Comparison of ENCODE assay signal across 8 cellular contexts in genomic region chr1:28507646-28508434, GRCh38. TPM values are rescaled to one million over a fixed set of nuclear protein-coding genes. Genes with fewer than 3 reads are reported as not detected.
DNase-seq lines count a peak whose midpoint lies in the region; ATAC-seq, FAIRE-seq and TF ChIP-seq lines count a peak whose summit lies in the region.

No MANE protein-coding gene starts in this region.

- intact Hi-C loops in Panc1 (cut with micrococcal nuclease; ENCODE audit: unreplicated experiment) (no loop called here), posterior vena cava (cut with DNase I) (no loop called here)

- peaks cover 36% of the 10 kb centered on the region for H3K36me3 ChIP-seq in Panc1 (ENCODE audit: control insufficient read depth, insufficient read depth, low read length)
- peaks cover 41 to 62% (median 45%) of the 10 kb centered on the region in 4 experiments for H3K36me3 ChIP-seq in H1 (ENCODE audit: control insufficient read depth in 2 of 4, insufficient read depth in 4 of 4, low read length in 3 of 4)

- H2BK20ac ChIP-seq in H1 (ENCODE audit: low read length) = no peak overlapping the region

- H4K8ac ChIP-seq in H1 (ENCODE audit: extremely low read depth, insufficient read depth, low read length) = no peak overlapping the region

- H4K5ac ChIP-seq in H1 (ENCODE audit: insufficient read length, low read depth, low read length) = peak overlapping the region; percentile 77

- peaks cover 0 to 24% of the 10 kb centered on the region in 2 experiments; a peak in 2 of 4 replicates for H3K79me2 ChIP-seq in H1 (ENCODE audit: control insufficient read depth in 1 of 2, insufficient read depth in 2 of 2, low read length in 2 of 2)

- DNase-seq in Panc1 (ENCODE audit: low read depth, low spot score) (no peak), H1 (ENCODE audit: low read depth in 1 of 2, low spot score in 2 of 2) (no peak), posterior vena cava (ENCODE audit: low spot score) (peak; percentile 48), NCI-H2107 treated with DMSO at 0.1 percent for 48 hours (lab: John Stamatoyannopoulos, UW; ENCODE audit: unreplicated experiment) (no peak), NCI-H2227 treated with DMSO at 0.1 percent for 48 hours (lab: John Stamatoyannopoulos, UW) (no peak), middle frontal gyrus (ENCODE audit: extremely low spot score, low spot score) (no peak), SKM-1 treated with dmso at 0.1 percent for 144 hours (lab: John Stamatoyannopoulos, UW; ENCODE audit: unreplicated experiment) (no peak)

- H3K4me3 ChIP-seq in GM08714 (ENCODE audit: low read length) = peak overlapping the region; percentile 99
- peak overlapping the region; percentile 81 to 96 for H3K4me3 ChIP-seq in Panc1 (ENCODE audit: low read depth in 2 of 2, low read length in 2 of 2)
- peak overlapping the region; percentile 75 to 96 (median 90) for H3K4me3 ChIP-seq in H1 (ENCODE audit: extremely low read depth in 1 of 4, insufficient read depth in 2 of 4, low read depth in 3 of 4, low read length in 4 of 4)

- no peak for FAIRE-seq in H1 (lab: Jason Lieb, UNC)

- peak overlapping the region; percentile 88 for H3K18ac ChIP-seq in H1 (ENCODE audit: extremely low read depth, low read length)

- H3K4ac ChIP-seq in H1 (replicated peaks; ENCODE audit: insufficient read length, low read depth, low read length) = no peak overlapping the region

- no peak overlapping the region for H2BK12ac ChIP-seq in H1 (ENCODE audit: low read depth, low read length)

- H3K27ac ChIP-seq in Panc1 (ENCODE audit: low read length) (peak overlapping the region; percentile 100), H1 (ENCODE audit: low read depth, low read length) (peak overlapping the region; percentile 95)

- peak overlapping the region; percentile 92 to 94 for H3K4me2 ChIP-seq in H1 (ENCODE audit: insufficient read depth in 1 of 2, low read depth in 2 of 2, low read length in 2 of 2)

- H2BK120ac ChIP-seq in H1 (replicated peaks; ENCODE audit: low read depth, low read length) = peak overlapping the region; percentile 6

- H4K91ac ChIP-seq in H1 (replicated peaks; ENCODE audit: insufficient read length, low read length) = no peak overlapping the region

- no peak for TF ChIP-seq EP300 in H1 (IDR thresholded peaks at IDR 0.05; ENCODE audit: borderline replicate concordance in 1 of 2, low read depth in 2 of 2, low read length in 2 of 2)

- no TSS peak for BruUV-seq in Panc1 (replicated peaks; lab: Mats Ljungman, UMichigan)

- peaks cover 7% of the 10 kb centered on the region in 2 experiments for H4K20me1 ChIP-seq in H1 (replicated peaks in 1 of 2; ENCODE audit: control insufficient read depth in 1 of 2, insufficient read depth in 2 of 2, low read length in 2 of 2)

- TF ChIP-seq POLR2A in H1 (IDR thresholded peaks at IDR 0.05; ENCODE audit: control extremely low read depth in 1 of 2, low read depth in 2 of 2, low read length in 2 of 2) = peak in 1 of 2 experiments; percentile 68; a peak in 2 of 3 replicates

- TF ChIP-seq CTCF in Panc1 (IDR thresholded peaks at IDR 0.05) = no peak
- no peak for TF ChIP-seq CTCF in H1 (IDR thresholded peaks at IDR 0.05; ENCODE audit: control extremely low read depth in 1 of 3, insufficient read depth in 1 of 3, low read depth in 1 of 3, low read length in 3 of 3)

- peaks cover 34% of the 10 kb centered on the region for H3K4me1 ChIP-seq in Panc1 (ENCODE audit: control insufficient read depth, insufficient read depth, low read length)
- H3K4me1 ChIP-seq in H1 (replicated peaks in 1 of 4; ENCODE audit: control insufficient read depth in 3 of 4, insufficient read depth in 4 of 4, low read length in 3 of 4) = peaks cover 5 to 17% (median 9%) of the 10 kb centered on the region in 4 experiments; a peak in 5 of 7 replicates

- no peak overlapping the region for H3K23ac ChIP-seq in H1 (ENCODE audit: insufficient read length)

- in situ Hi-C loops in Panc1 (cut with HindIII; ENCODE audit: low pct_unique_long_range_greater_than_20kb, low sequenced_read_pairs) = no loop called here

- H3K79me1 ChIP-seq in H1 (ENCODE audit: low read depth, low read length) = no peaks in the 10 kb centered on the region; the same call in 1 of the 2 replicates

- no peak overlapping the region for H3K14ac ChIP-seq in H1 (ENCODE audit: insufficient read length)

- peak overlapping the region; percentile 88 for H3K56ac ChIP-seq in H1 (replicated peaks; ENCODE audit: insufficient read length, low read depth, low read length)

- no peak overlapping the region for H2AFZ ChIP-seq in H1 (ENCODE audit: low read length)

- POLR2A ChIA-PET in Panc1 (lab: Charles Lee) = interaction anchor here (0.5 to 1.5 kb wide), 5 partner anchors 10 to 815 kb away, joined by 3 to 7 read pairs (median 4); no protein-coding TSS in a partner anchor
- POLR2A ChIA-PET in H1 (lab: Charles Lee; ENCODE audit: partially characterized antibody) = interaction anchor here (0.5 to 31.3 kb wide), 64 partner anchors 8 to 677 kb away, joined by 3 to 660 read pairs (median 5); partner anchors contain the start of genes ATP5IF1, GMEB1, MED18 and PHACTR4

- H3K23me2 ChIP-seq in H1 (ENCODE audit: low read depth, low read length) = peaks cover 10% of the 10 kb centered on the region

- no peak overlapping the region for H2BK15ac ChIP-seq in H1 (ENCODE audit: low read length)

- CTCF ChIA-PET in Panc1 (lab: Charles Lee) (no interaction called here), H1 (lab: Charles Lee; ENCODE audit: partially characterized antibody) (interaction anchor here (0.6 to 1.1 kb wide), 3 partner anchors 15 to 95 kb away, joined by 3 read pairs; no protein-coding TSS in a partner anchor)

- no peak for TF ChIP-seq RAD21 in H1 (IDR thresholded peaks at IDR 0.05 in 1 of 2, conservative IDR thresholded peaks at IDR 0.05 in 1 of 2; ENCODE audit: low read depth in 2 of 2, low read length in 2 of 2)

- 35% methylated on average over 10 of the region's 10 CpGs; no CpG with 5 or more reads in 1 of the 2 experiments for WGBS in H1 (ENCODE audit: extremely low coverage in 1 of 2, insufficient coverage in 1 of 2, insufficient read length in 1 of 2, insufficient replicate concordance in 2 of 2, low coverage in 1 of 2, low lambda C conversion rate in 2 of 2, missing lambda C conversion rate in 1 of 2), 2 experiments

- H2AK5ac ChIP-seq in H1 (ENCODE audit: low read depth, low read length) = no peak overlapping the region

- ATAC-seq in Panc1 = no peak

- H3K27me3 ChIP-seq in Panc1 (ENCODE audit: control insufficient read depth, insufficient read depth, low read length) (no peaks in the 10 kb centered on the region), H1 (replicated peaks in 1 of 4; ENCODE audit: control insufficient read depth in 3 of 4, extremely low read depth in 1 of 4, insufficient read depth in 3 of 4, low read length in 3 of 4) (no peaks in the 10 kb centered on the region)

- H3K9me3 ChIP-seq in Panc1 (ENCODE audit: control insufficient read depth, insufficient read depth, low read depth, low read length) (no peaks in the 10 kb centered on the region), H1 (ENCODE audit: insufficient read depth in 2 of 2, low read depth in 1 of 2, low read length in 1 of 2) (no peaks in the 10 kb centered on the region)

- 0 out of 2 replicates have a peak overlapping the region, but pooled peaks have one; percentile 49 for H2BK5ac ChIP-seq in H1 (ENCODE audit: low read depth, low read length)

- peak overlapping the region; percentile 87 to 100 (median 98) for H3K9ac ChIP-seq in H1 (replicated peaks in 1 of 4; ENCODE audit: extremely low read depth in 1 of 4, low read depth in 3 of 4, low read length in 3 of 4)

TF ChIP-seq in H1, 55 proteins besides CTCF, POLR2A, EP300 and RAD21 (continues in another document):
- TF ChIP-seq TCF12 (IDR thresholded peaks at IDR 0.05; ENCODE audit: low read depth, low read length) (no peak), CREB1 (IDR thresholded peaks at IDR 0.05) (peak; percentile 1; the same call in 1 of the 2 replicates), TAF1 (IDR thresholded peaks at IDR 0.05; ENCODE audit: low read depth, low read length) (peak; percentile 28), KDM4A (IDR thresholded peaks at IDR 0.05; ENCODE audit: low read depth, low read length, severe bottlenecking) (no peak), TEAD4 (IDR thresholded peaks at IDR 0.05; ENCODE audit: low read depth, low read length) (no peak), RFX5 (IDR thresholded peaks at IDR 0.05; ENCODE audit: borderline replicate concordance, low read depth, low read length) (no peak), SRF (IDR thresholded peaks at IDR 0.05; ENCODE audit: low read depth, low read length) (no peak), POU5F1 (IDR thresholded peaks at IDR 0.05; ENCODE audit: low read depth, low read length) (no peak), GABPA (IDR thresholded peaks at IDR 0.05; ENCODE audit: borderline replicate concordance, insufficient read depth, low read length) (no peak), CHD2 (IDR thresholded peaks at IDR 0.05; ENCODE audit: low read length) (0 out of 2 replicates have a peak, but pooled peaks have one; percentile 12), EGR1 (IDR thresholded peaks at IDR 0.05; ENCODE audit: borderline replicate concordance, low read depth, low read length) (no peak)

RNA-seq across cellular contexts. Expression of gene RCC1, which starts 2.0 kb away (rescaled TPM):
- total RNA-seq in Panc1 (2021; ENCODE audit: unreplicated experiment) (61.2 TPM), posterior vena cava (1 to 10 TPM; 7.9 to 9.2 TPM)
- 57.8 TPM for polyA plus RNA-seq in Panc1 (2012; ENCODE audit: insufficient read length)
- 98.4 and 101 TPM in 2 replicates for total RNA-seq in H1 (2021; fragmentation: NEBNext Ultra II Directional; extraction: Animal tissue kit (Norgen Biotek cat#: 25700))
- polyA plus RNA-seq in H1 (2011; rRNA removed) = 48.5 and 66.4 TPM in 2 replicates
- polyA plus RNA-seq in H1 (2011; cell fraction: cytosol; rRNA removed) = 76.8 TPM
- 73.3 TPM for polyA plus RNA-seq in H1 (2011; cell fraction: nucleus; rRNA removed)
- 102 to 113 TPM (median 104 TPM) in 4 replicates for polyA plus RNA-seq in H1 (2012, experiment 1 of 2)
- polyA plus RNA-seq in H1 (2012, experiment 2 of 2) = 86.9 TPM
- polyA plus RNA-seq in H1 (2013, experiment 1 of 2) = 45.4 TPM
- polyA plus RNA-seq in H1 (2013, experiment 2 of 2) = 45.9 TPM
- polyA minus RNA-seq in H1 (2011; rRNA and poly(A)+ RNA removed) = 81.1 and 103 TPM in 2 replicates
- 47.8 TPM for polyA minus RNA-seq in H1 (2011; cell fraction: cytosol; rRNA and poly(A)+ RNA removed)
- polyA minus RNA-seq in H1 (2011; cell fraction: nucleus; rRNA and poly(A)+ RNA removed) = 49.7 TPM

RNA-seq across cellular contexts. Expression of gene TRNAU1AP, which starts 45.0 kb away (rescaled TPM):
- total RNA-seq in Panc1 (2021; ENCODE audit: unreplicated experiment) (39.1 TPM), posterior vena cava (10 to 100 TPM; 17.5 to 23.2 TPM)
- 21.7 TPM for polyA plus RNA-seq in Panc1 (2012; ENCODE audit: insufficient read length)
- 30.8 and 35.2 TPM in 2 replicates for total RNA-seq in H1 (2021; fragmentation: NEBNext Ultra II Directional; extraction: Animal tissue kit (Norgen Biotek cat#: 25700))
- polyA plus RNA-seq in H1 (2011; rRNA removed) = 22.9 and 37.1 TPM in 2 replicates
- 33.8 TPM for polyA plus RNA-seq in H1 (2011; cell fraction: cytosol; rRNA removed)
- 22.6 TPM for polyA plus RNA-seq in H1 (2011; cell fraction: nucleus; rRNA removed)
- 30.6 to 53.5 TPM (median 51.6 TPM) in 4 replicates for polyA plus RNA-seq in H1 (2012, experiment 1 of 2)
- polyA plus RNA-seq in H1 (2012, experiment 2 of 2) = 17.4 TPM
- polyA plus RNA-seq in H1 (2013, experiment 1 of 2) = 17.6 TPM
- polyA plus RNA-seq in H1 (2013, experiment 2 of 2) = 17.2 TPM
- polyA minus RNA-seq in H1 (2011; rRNA and poly(A)+ RNA removed) = 20.3 and 23.7 TPM in 2 replicates
- 18.8 TPM for polyA minus RNA-seq in H1 (2011; cell fraction: cytosol; rRNA and poly(A)+ RNA removed)
- 23.0 TPM for polyA minus RNA-seq in H1 (2011; cell fraction: nucleus; rRNA and poly(A)+ RNA removed)
